13 cellular contexts compared by ENCODE assay signal in the genomic region with DNA sequence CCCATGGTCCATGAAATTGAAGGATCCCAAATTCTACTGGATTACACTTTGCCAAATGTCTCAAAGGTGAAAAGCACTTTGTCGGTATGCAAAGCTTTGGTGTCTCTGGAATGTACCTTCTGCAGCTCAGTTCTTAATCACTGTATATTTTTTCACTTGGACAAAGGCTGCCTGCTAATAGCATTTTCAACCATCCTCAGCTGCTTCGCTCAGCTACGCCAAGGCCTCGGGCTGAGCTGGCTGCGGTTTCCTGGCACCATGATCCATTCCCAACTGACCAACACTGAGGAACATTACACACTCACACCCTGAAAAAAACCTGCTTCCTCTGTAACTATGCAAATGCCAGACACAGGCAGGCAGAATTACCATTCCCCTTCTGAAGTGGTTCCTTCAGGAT.
DNase-seq lines count a peak whose midpoint lies in the region; TF ChIP-seq lines count a peak whose summit lies in the region.
"Had no signal": no experiment of that assay in that cellular context is flagged by ENCODE, and none has a peak within 500 bp of the region (broad histone marks: within the 10 kb centered on the region; RNA-seq: fewer than 3 reads in every experiment).

No MANE protein-coding gene starts in this region.

- H3K36me3 ChIP-seq in right atrium auricular region (no peaks in the 10 kb centered on the region), testis (ENCODE audit: low read depth, missing control alignments) (no peaks in the 10 kb centered on the region), adrenal gland (replicated peaks in 1 of 2) (no peaks in the 10 kb centered on the region)

- no peaks in the 10 kb centered on the region for H3K27me3 Mint-ChIP-seq in MCF 10A (ENCODE audit: insufficient read depth, unreplicated experiment)

- H3K36me3 Mint-ChIP-seq in MCF 10A (ENCODE audit: insufficient read depth, unreplicated experiment), result no peaks in the 10 kb centered on the region
- H3K36me3 Mint-ChIP-seq: natural killer cell had no signal

- no peak for TF ChIP-seq POLR2A in testis (IDR thresholded peaks at IDR 0.05)
- TF ChIP-seq POLR2A in adrenal gland (IDR thresholded peaks at IDR 0.05), result no peak

- no TSS peak for BruUV-seq in MCF 10A (replicated peaks; lab: Mats Ljungman, UMichigan)

- no peak overlapping the region for H3K4me3 ChIP-seq in right atrium auricular region
- no peak overlapping the region for H3K4me3 ChIP-seq in testis
- H3K4me3 ChIP-seq in adrenal gland, result no peak overlapping the region

- no peaks in the 10 kb centered on the region for H3K9me3 ChIP-seq in right atrium auricular region
- no peaks in the 10 kb centered on the region for H3K9me3 ChIP-seq in testis
- no peaks in the 10 kb centered on the region for H3K9me3 ChIP-seq in adrenal gland (replicated peaks in 1 of 3)

- CTCF ChIA-PET in MCF 10A (lab: Yijun Ruan, JAX), result interaction anchor here (0.6 to 1.1 kb wide), 5 partner anchors 43 to 350 kb away, joined by 3 read pairs; no protein-coding TSS in a partner anchor

- peak overlapping the region; percentile 6 for H3K27ac Mint-ChIP-seq in MCF 10A (ENCODE audit: low read depth, unreplicated experiment)
- H3K27ac Mint-ChIP-seq: activated CD4-positive, alpha-beta T cell treated with anti-CD3 and anti-CD28 coated beads, Interleukin-2, amount 10 ng/mL, durations not matched to agents 24 days and 14 days; natural killer cell had no signal

- no peaks in the 10 kb centered on the region for H3K27me3 ChIP-seq in right atrium auricular region
- no peaks in the 10 kb centered on the region for H3K27me3 ChIP-seq in testis
- no peaks in the 10 kb centered on the region for H3K27me3 ChIP-seq in adrenal gland

- TF ChIP-seq CTCF in MCF 10A (IDR thresholded peaks at IDR 0.05; ENCODE audit: unreplicated experiment) (no peak), right atrium auricular region (IDR thresholded peaks at IDR 0.05) (no peak), testis (IDR thresholded peaks at IDR 0.05) (no peak), adrenal gland (IDR thresholded peaks at IDR 0.05) (no peak)

- 46 to 54% methylated on average over 5 of the region's 5 CpGs for WGBS in testis, 2 donors
- WGBS in adrenal gland, 4 donors, result 80 to 86% (median 82%) methylated on average over 5 of the region's 5 CpGs

- H3K4me1 ChIP-seq in right atrium auricular region, result peaks cover 0 to 28% of the 10 kb centered on the region in 2 donors
- peaks cover 3% of the 10 kb centered on the region for H3K4me1 ChIP-seq in testis
- no peaks in the 10 kb centered on the region for H3K4me1 ChIP-seq in adrenal gland (replicated peaks in 1 of 2)

- no peaks in the 10 kb centered on the region for H3K9me3 Mint-ChIP-seq in MCF 10A (ENCODE audit: unreplicated experiment)
- H3K9me3 Mint-ChIP-seq: activated CD4-positive, alpha-beta T cell treated with anti-CD3 and anti-CD28 coated beads, Interleukin-2, amount 10 ng/mL, durations not matched to agents 24 days and 14 days; natural killer cell had no signal

- intact Hi-C loops in MCF 10A (cut with micrococcal nuclease), result no loop called here
- intact Hi-C loops in testis (cut with DNase I; ENCODE audit: low total_unique reads), result no loop called here
- intact Hi-C loops in adrenal gland (cut with DNase I), result no loop called here

- H3K4me3 Mint-ChIP-seq in MCF 10A (ENCODE audit: unreplicated experiment), result peak overlapping the region; percentile 54
- H3K4me3 Mint-ChIP-seq: activated CD4-positive, alpha-beta T cell treated with anti-CD3 and anti-CD28 coated beads, Interleukin-2, amount 10 ng/mL, durations not matched to agents 24 days and 14 days; natural killer cell had no signal

- POLR2A ChIA-PET in MCF 10A (lab: Yijun Ruan, JAX), result interaction anchor here (0.7 to 1.9 kb wide), 10 partner anchors 10 to 499 kb away, joined by 3 to 8 read pairs (median 4); partner anchors contain the start of genes DCAF4 and DPF3

- DNase-seq in HPDE6-E6E7 (ENCODE audit: extremely low spot score) (peak; percentile 61), MCF 10A (ENCODE audit: unreplicated experiment) (peak; percentile 71), right atrium auricular region (ENCODE audit: low spot score) (no peak), testis (peak; percentile 48), NCI-H2029 (lab: John Stamatoyannopoulos, UW) (no peak), adrenal gland (no peak), NCI-H1694 (lab: John Stamatoyannopoulos, UW) (no peak)
- DNase-seq in stimulated activated CD8-positive, alpha-beta memory T cell treated with anti-CD3 and anti-CD28 coated beads, Interleukin-4, amount 100 ng/mL, for 48 hours, result no peak
- DNase-seq: activated CD4-positive, alpha-beta T cell treated with anti-CD3 and anti-CD28 coated beads, Interleukin-2, amount 10 ng/mL, durations not matched to agents 24 days and 14 days; activated naive CD4-positive, alpha-beta T cell treated with Interleukin-2 at 50 U/mL for 16 hours; natural killer cell; NCI-H1417 treated with DMSO at 0.1 percent for 48 hours; stimulated activated naive CD4-positive, alpha-beta T cell had no signal

- H3K4me1 Mint-ChIP-seq in MCF 10A (ENCODE audit: insufficient read depth, unreplicated experiment), result peaks cover 19% of the 10 kb centered on the region

- H3K27ac ChIP-seq in right atrium auricular region (peak overlapping the region; percentile 51 to 59), testis (no peak overlapping the region), adrenal gland (no peak overlapping the region)

Comparison
In these comparisons a context has a peak if more than half of its experiments do, and no peak if none do; other contexts are left out.
1. DNase-seq: peak in HPDE6-E6E7 (single experiment), MCF 10A (single experiment) and testis (single experiment); none in right atrium auricular region (single experiment), NCI-H2029 (single experiment), adrenal gland (0 of 7), stimulated activated CD8-positive, alpha-beta memory T cell treated with anti-CD3 and anti-CD28 coated beads, Interleukin-4, amount 100 ng/mL, for 48 hours (single experiment) and NCI-H1694 (single experiment).
2. H3K27ac ChIP-seq: peak in right atrium auricular region (2 of 2); none in testis (0 of 2) and adrenal gland (0 of 5).